ENCODE assay signal across 19 cellular contexts in genomic region chr6:138645976-138646640, GRCh38.
DNase-seq lines count a peak whose midpoint lies in the region; ATAC-seq, FAIRE-seq and TF ChIP-seq lines count a peak whose summit lies in the region.
"Had no signal": no experiment of that assay in that cellular context is flagged by ENCODE, and none has a peak within 500 bp of the region (broad histone marks: within the 10 kb centered on the region; RNA-seq: fewer than 3 reads in every experiment).

No MANE protein-coding gene starts in this region.

- no peak for ATAC-seq in HG03354 (IDR thresholded peaks at IDR 0.05; ENCODE audit: poor library complexity, severe bottlenecking, unreplicated experiment)
- ATAC-seq: A549, PC-3 had no signal

- WGBS in GM23248 (ENCODE audit: low coverage in 1 of 2, low lambda C conversion rate in 2 of 2, missing lambda C conversion rate in 2 of 2), 2 experiments: 93 to 95% methylated on average over 3 of the region's 3 CpGs
- 100% methylated on average over 1 of the region's 3 CpGs for WGBS in mesendoderm (ENCODE audit: extremely low coverage, insufficient coverage, low lambda C conversion rate)

- no peak overlapping the region for H3K18ac ChIP-seq in mesendoderm (ENCODE audit: low read length)

- H3K27ac ChIP-seq in GM23248 (no peak overlapping the region), mesendoderm (ENCODE audit: low read depth, low read length) (no peak overlapping the region), substantia nigra (ENCODE audit: low read depth, low read length, poor library complexity, severe bottlenecking) (no peak overlapping the region)
- H3K27ac ChIP-seq: A549, SJSA1 had no signal

- no peaks in the 10 kb centered on the region for H3K9me3 ChIP-seq in GM23248 (ENCODE audit: low read depth)
- H3K9me3 ChIP-seq: A549, MG63, SJSA1 had no signal

- H3K9me2 ChIP-seq in GM23248 (ENCODE audit: insufficient read depth): no peaks in the 10 kb centered on the region

- FAIRE-seq in A204.1 (lab: Jason Lieb, UNC): peak; percentile 23
- FAIRE-seq: A549 had no signal

- H3K4me3 ChIP-seq in GM23248: no peak overlapping the region
- no peak overlapping the region for H3K4me3 ChIP-seq in mesendoderm (ENCODE audit: low read length)
- H3K4me3 ChIP-seq: A549, SJSA1 had no signal

- peaks cover 18% of the 10 kb centered on the region for H3K4me1 ChIP-seq in GM23248 (ENCODE audit: insufficient read depth)
- H3K4me1 ChIP-seq in mesendoderm (ENCODE audit: control insufficient read depth, low read depth, low read length): no peaks in the 10 kb centered on the region
- H3K4me1 ChIP-seq: A549, SJSA1 had no signal

- no peak for TF ChIP-seq CTCF in GM13977 (IDR thresholded peaks at IDR 0.05; ENCODE audit: extremely low read depth, insufficient read depth, missing control alignments)

- H3K56ac ChIP-seq in mesendoderm (ENCODE audit: low read length): no peak overlapping the region

- H2AFZ ChIP-seq in GM23248: peak overlapping the region; percentile 81; the same call in 1 of the 2 replicates

- H3K4me2 ChIP-seq in GM23248 (ENCODE audit: unreplicated experiment): no peak overlapping the region
- H3K4me2 ChIP-seq in mesendoderm (ENCODE audit: low read length): no peak overlapping the region
- H3K4me2 ChIP-seq: A549 had no signal

- H3K4ac ChIP-seq in mesendoderm (ENCODE audit: low read depth, low read length): no peak overlapping the region

- H4K5ac ChIP-seq in mesendoderm (ENCODE audit: low read length): no peak overlapping the region

- no peak overlapping the region for H3K9ac ChIP-seq in GM23248
- H3K9ac ChIP-seq in mesendoderm (ENCODE audit: low read length): no peak overlapping the region

- H2BK120ac ChIP-seq in mesendoderm (ENCODE audit: low read depth, low read length): no peak overlapping the region

- H4K20me1 ChIP-seq in GM23248 (ENCODE audit: insufficient read depth): no peaks in the 10 kb centered on the region

- no peaks in the 10 kb centered on the region for H3K27me3 ChIP-seq in GM23248 (replicated peaks; ENCODE audit: insufficient read depth)
- no peaks in the 10 kb centered on the region for H3K27me3 ChIP-seq in mesendoderm (ENCODE audit: insufficient read depth, low read length, poor library complexity)
- H3K27me3 ChIP-seq: MG63, SJSA1 had no signal

- intact Hi-C loops in cardiac septum (cut with DNase I): no loop called here

- H3K79me2 ChIP-seq in GM23248 (ENCODE audit: insufficient read depth) (no peaks in the 10 kb centered on the region), mesendoderm (ENCODE audit: control insufficient read depth, insufficient read depth, low read length) (peaks cover 2% of the 10 kb centered on the region)

- peaks cover 18% of the 10 kb centered on the region; the same call in 1 of the 2 replicates for H3F3A ChIP-seq in GM23248 (ENCODE audit: insufficient read depth)

- in situ Hi-C loops in GM23248 (cut with MboI) (no loop called here), GM13977 (cut with MboI; ENCODE audit: low pct_unique_long_range_greater_than_20kb, low sequenced_read_pairs, unreplicated experiment) (no loop called here)

- no peak overlapping the region for H2AK5ac ChIP-seq in mesendoderm (ENCODE audit: low read length)

- no peak overlapping the region for H2BK15ac ChIP-seq in mesendoderm (replicated peaks; ENCODE audit: low read depth)

- peaks cover 2% of the 10 kb centered on the region for H3K79me1 ChIP-seq in mesendoderm (ENCODE audit: low read length)

- no peak for DNase-seq in GM23248
- peak; percentile 79 for DNase-seq in amniotic epithelial cell (ENCODE audit: low read depth)
- DNase-seq in mesendoderm: peak; percentile 67
- DNase-seq in substantia nigra (lab: John Stamatoyannopoulos, UW): no peak
- DNase-seq in cardiac septum (ENCODE audit: low spot score): no peak
- DNase-seq in GM13977 (ENCODE audit: low spot score): no peak
- DNase-seq: AML-193, COR-L47, DMS153, MG63, NCI-H1436, NCI-H2029, NCI-H2171, NCI-H748 treated with DMSO at 0.1 percent for 48 hours, PC-3 had no signal

- no peaks in the 10 kb centered on the region for H3K36me3 ChIP-seq in GM23248 (ENCODE audit: low read depth)
- no peaks in the 10 kb centered on the region for H3K36me3 ChIP-seq in mesendoderm (ENCODE audit: control insufficient read depth, insufficient read depth, low read length)
- H3K36me3 ChIP-seq: MG63, SJSA1 had no signal

- no peak overlapping the region for H3K23ac ChIP-seq in mesendoderm (ENCODE audit: low read length)

- H4K8ac ChIP-seq in mesendoderm (ENCODE audit: low read depth, low read length): no peak overlapping the region

- H2BK5ac ChIP-seq in mesendoderm (ENCODE audit: low read length): no peak overlapping the region

Comparison
In these comparisons a context has a peak if more than half of its experiments do, and no peak if none do; other contexts are left out.
1. DNase-seq: peak in amniotic epithelial cell (single experiment) and mesendoderm (single experiment); none in GM23248 (single experiment), substantia nigra (0 of 49), cardiac septum (single experiment) and GM13977 (single experiment).